In the genomic region with DNA sequence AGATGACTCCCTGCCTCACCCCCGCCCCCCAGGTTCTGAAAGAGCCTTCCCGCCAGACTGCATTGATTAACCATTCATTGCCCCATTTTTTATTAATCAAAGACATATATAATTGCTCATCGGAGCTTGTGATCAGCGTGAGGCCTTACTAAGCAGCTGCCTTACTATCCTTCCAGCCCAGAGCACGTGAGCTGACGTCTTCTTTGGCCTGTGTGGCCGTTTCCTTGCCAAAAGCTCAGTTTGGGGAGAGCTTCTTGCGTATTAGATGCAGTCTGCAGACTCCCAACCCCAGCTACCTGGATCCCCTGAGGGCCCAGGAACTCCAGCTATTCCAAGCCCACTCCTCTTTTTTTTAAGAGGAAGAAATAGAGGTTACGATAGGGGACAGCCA, we compare ENCODE assay signal across 9 cellular contexts. TPM values are rescaled to one million over a fixed set of nuclear protein-coding genes. Genes with fewer than 3 reads are reported as not detected.
A peak's percentile ranks its signal among the peaks of the same experiment; 100 is the strongest.
DNase-seq lines count a peak whose midpoint lies in the region; FAIRE-seq lines count a peak whose summit lies in the region.
"Had no signal": no experiment of that assay in that cellular context is flagged by ENCODE, and none has a peak within 500 bp of the region (broad histone marks: within the 10 kb centered on the region; RNA-seq: fewer than 3 reads in every experiment).

No MANE protein-coding gene starts in this region.

- H3K27me3 Mint-ChIP-seq in activated naive CD4-positive, alpha-beta T cell treated with anti-CD3 and anti-CD28 coated beads, Interleukin-2, amount 10 ng/mL, durations not matched to agents 7 days and 5 days = peaks cover 22% of the 10 kb centered on the region

- peaks cover 0 to 5% of the 10 kb centered on the region in 2 donors for H3K27me3 ChIP-seq in duodenal mucosa (ENCODE audit: control insufficient read depth in 1 of 2, insufficient read depth in 2 of 2, low read length in 2 of 2)

- WGBS in urinary bladder = 40% methylated on average over 9 of the region's 9 CpGs

- H3K9ac ChIP-seq in duodenal mucosa (ENCODE audit: low read depth in 1 of 2, low read length in 2 of 2) = no peak overlapping the region

- peaks cover 48% of the 10 kb centered on the region for H3K4me1 Mint-ChIP-seq in activated naive CD4-positive, alpha-beta T cell treated with anti-CD3 and anti-CD28 coated beads, Interleukin-2, amount 10 ng/mL, durations not matched to agents 7 days and 5 days

- CTCF ChIA-PET in activated naive CD4-positive, alpha-beta T cell treated with anti-CD3 and anti-CD28 coated beads, Interleukin-2, amount 10 ng/mL, durations not matched to agents 7 days and 5 days (lab: Charles Lee) = interaction anchor here (0.6 to 2.1 kb wide), 6 partner anchors 8 to 100 kb away, joined by 3 to 6 read pairs (median 4); no protein-coding TSS in a partner anchor

- H3K4me3 ChIP-seq in duodenal mucosa (ENCODE audit: low read depth in 1 of 2, low read length in 2 of 2) (no peak overlapping the region), urinary bladder (ENCODE audit: low read depth, low read length) (no peak overlapping the region)

- H3K9me3 ChIP-seq in duodenal mucosa (ENCODE audit: control insufficient read depth in 1 of 2, low read length in 2 of 2) = no peaks in the 10 kb centered on the region

- H3K36me3 Mint-ChIP-seq in activated naive CD4-positive, alpha-beta T cell treated with anti-CD3 and anti-CD28 coated beads, Interleukin-2, amount 10 ng/mL, durations not matched to agents 7 days and 5 days = peaks cover 31% of the 10 kb centered on the region

- H3K36me3 ChIP-seq in duodenal mucosa (ENCODE audit: control insufficient read depth in 1 of 2, insufficient read depth in 2 of 2, low read length in 2 of 2) (no peaks in the 10 kb centered on the region), urinary bladder (ENCODE audit: insufficient read depth) (no peaks in the 10 kb centered on the region)

- peak overlapping the region; percentile 91 for H3K4me3 Mint-ChIP-seq in activated naive CD4-positive, alpha-beta T cell treated with anti-CD3 and anti-CD28 coated beads, Interleukin-2, amount 10 ng/mL, durations not matched to agents 7 days and 5 days

- H3K27ac ChIP-seq in duodenal mucosa (ENCODE audit: low read depth, low read length) = peak overlapping the region; percentile 23
- peak overlapping the region; percentile 97 for H3K27ac ChIP-seq in urinary bladder (ENCODE audit: low read depth)

- DNase-seq in activated naive CD4-positive, alpha-beta T cell treated with anti-CD3 and anti-CD28 coated beads, Interleukin-2, amount 10 ng/mL, durations not matched to agents 7 days and 5 days = no peak
- DNase-seq in activated naive CD4-positive, alpha-beta T cell treated with Interleukin-2 at 50 U/mL for 16 hours = no peak
- peak; percentile 80 for DNase-seq in myocyte (ENCODE audit: low read depth)
- DNase-seq in NCI-H187 treated with DMSO at 0.1 percent for 48 hours (lab: John Stamatoyannopoulos, UW) = no peak
- no peak for DNase-seq in NCI-H345 (lab: John Stamatoyannopoulos, UW)
- DNase-seq in frontal cortex (ENCODE audit: low spot score in 2 of 2) = no peak

- H3K4me1 ChIP-seq in duodenal mucosa (ENCODE audit: control insufficient read depth in 1 of 2, insufficient read depth in 2 of 2, low read length in 2 of 2) = peaks cover 25 to 36% of the 10 kb centered on the region in 2 donors
- peaks cover 2% of the 10 kb centered on the region for H3K4me1 ChIP-seq in urinary bladder (ENCODE audit: insufficient read depth)

- H3K9me3 Mint-ChIP-seq in activated naive CD4-positive, alpha-beta T cell treated with anti-CD3 and anti-CD28 coated beads, Interleukin-2, amount 10 ng/mL, durations not matched to agents 7 days and 5 days = no peaks in the 10 kb centered on the region

- FAIRE-seq in frontal cortex (lab: Jason Lieb, UNC) = no peak

- peak overlapping the region; percentile 34 for H3K27ac Mint-ChIP-seq in activated naive CD4-positive, alpha-beta T cell treated with anti-CD3 and anti-CD28 coated beads, Interleukin-2, amount 10 ng/mL, durations not matched to agents 7 days and 5 days

RNA-seq across cellular contexts. Expression of gene SLC43A3, which starts 0.8 kb away (rescaled TPM):
- total RNA-seq in myocyte = 21.6 and 21.9 TPM in 2 replicates
- 7.8 TPM for polyA plus RNA-seq in myocyte (2012)
- total RNA-seq in urinary bladder = 27.3 TPM
- polyA plus RNA-seq in urinary bladder = 39.7 TPM
- 4.1 TPM for total RNA-seq in frontal cortex

RNA-seq across cellular contexts. Expression of gene RTN4RL2, which starts 32.6 kb away (rescaled TPM):
- 0.53 and 0.94 TPM in 2 replicates for total RNA-seq in myocyte
- 0.24 TPM for polyA plus RNA-seq in myocyte (2012)
- total RNA-seq in urinary bladder = 0.58 TPM
- 1.4 TPM for polyA plus RNA-seq in urinary bladder
- total RNA-seq in frontal cortex = 0.41 TPM

RNA-seq across cellular contexts. Expression of gene PRG2, which starts 37.2 kb away (rescaled TPM):
- total RNA-seq in myocyte = not detected in 2 replicates
- polyA plus RNA-seq in myocyte (2012) = not detected
- 0.42 TPM for total RNA-seq in urinary bladder
- not detected for polyA plus RNA-seq in urinary bladder
- total RNA-seq in frontal cortex = not detected
- total RNA-seq: Daoy had no signal

RNA-seq across cellular contexts. Expression of gene PRG3, which starts 46.7 kb away (rescaled TPM):
- total RNA-seq in myocyte = not detected in 2 replicates
- polyA plus RNA-seq in myocyte (2012) = not detected
- total RNA-seq in urinary bladder = not detected
- polyA plus RNA-seq in urinary bladder = not detected
- not detected for total RNA-seq in frontal cortex
- total RNA-seq: Daoy had no signal
